ENCODE assay signal across 1 cellular context in genomic region chr4:40269133-40269532, GRCh38.
TF ChIP-seq lines count a peak whose summit lies in the region.

No MANE protein-coding gene starts in this region.

TF ChIP-seq in K562, 482 proteins besides CTCF, POLR2A, EP300 and RAD21 (continued from another document and continues in another):
- no peak for TF ChIP-seq SIN3B (IDR thresholded peaks at IDR 0.05; ENCODE audit: low read depth)
- no peak for TF ChIP-seq ID3 (CRISPR knock-in tag; IDR thresholded peaks at IDR 0.05)
- TF ChIP-seq ID3 (tag; IDR thresholded peaks at IDR 0.05) = no peak
- TF ChIP-seq KLF6 (CRISPR knock-in tag; IDR thresholded peaks at IDR 0.05; ENCODE audit: borderline replicate concordance) = no peak
- no peak for TF ChIP-seq NR3C1 (CRISPR knock-in tag; IDR thresholded peaks at IDR 0.05)
- no peak for TF ChIP-seq IRF9 (tag; IDR thresholded peaks at IDR 0.05)
- no peak for TF ChIP-seq GATA2 (CRISPR knock-in tag; IDR thresholded peaks at IDR 0.05)
- peak in 1 of 2 experiments; percentile 63; a peak in 2 of 4 replicates for TF ChIP-seq HDAC1 (IDR thresholded peaks at IDR 0.05)
- TF ChIP-seq MAX (CRISPR knock-in tag; IDR thresholded peaks at IDR 0.05) = no peak
- TF ChIP-seq TAF7 (tag; IDR thresholded peaks at IDR 0.05) = no peak
- TF ChIP-seq HNRNPH1 (optimal IDR thresholded peaks at IDR 0.05; ENCODE audit: low read depth, low read length) = no peak
- 0 out of 2 replicates have a peak, but pooled peaks have one; percentile 56 for TF ChIP-seq ADNP (tag; IDR thresholded peaks at IDR 0.05)
- TF ChIP-seq BDP1 (IDR thresholded peaks at IDR 0.05; ENCODE audit: insufficient read depth, insufficient read length) = no peak
- TF ChIP-seq FOSL1 (tag; conservative IDR thresholded peaks at IDR 0.05) = peak; percentile 40; the same call in 1 of the 2 replicates
- peak; percentile 83 for TF ChIP-seq NCOR1 (IDR thresholded peaks at IDR 0.05)
- no peak for TF ChIP-seq OTX1 (CRISPR knock-in tag; IDR thresholded peaks at IDR 0.05)
- peak; percentile 93 for TF ChIP-seq ARID1B (IDR thresholded peaks at IDR 0.05)
- TF ChIP-seq NFRKB (IDR thresholded peaks at IDR 0.05; ENCODE audit: low read depth) = no peak
- TF ChIP-seq, protein P1, sequence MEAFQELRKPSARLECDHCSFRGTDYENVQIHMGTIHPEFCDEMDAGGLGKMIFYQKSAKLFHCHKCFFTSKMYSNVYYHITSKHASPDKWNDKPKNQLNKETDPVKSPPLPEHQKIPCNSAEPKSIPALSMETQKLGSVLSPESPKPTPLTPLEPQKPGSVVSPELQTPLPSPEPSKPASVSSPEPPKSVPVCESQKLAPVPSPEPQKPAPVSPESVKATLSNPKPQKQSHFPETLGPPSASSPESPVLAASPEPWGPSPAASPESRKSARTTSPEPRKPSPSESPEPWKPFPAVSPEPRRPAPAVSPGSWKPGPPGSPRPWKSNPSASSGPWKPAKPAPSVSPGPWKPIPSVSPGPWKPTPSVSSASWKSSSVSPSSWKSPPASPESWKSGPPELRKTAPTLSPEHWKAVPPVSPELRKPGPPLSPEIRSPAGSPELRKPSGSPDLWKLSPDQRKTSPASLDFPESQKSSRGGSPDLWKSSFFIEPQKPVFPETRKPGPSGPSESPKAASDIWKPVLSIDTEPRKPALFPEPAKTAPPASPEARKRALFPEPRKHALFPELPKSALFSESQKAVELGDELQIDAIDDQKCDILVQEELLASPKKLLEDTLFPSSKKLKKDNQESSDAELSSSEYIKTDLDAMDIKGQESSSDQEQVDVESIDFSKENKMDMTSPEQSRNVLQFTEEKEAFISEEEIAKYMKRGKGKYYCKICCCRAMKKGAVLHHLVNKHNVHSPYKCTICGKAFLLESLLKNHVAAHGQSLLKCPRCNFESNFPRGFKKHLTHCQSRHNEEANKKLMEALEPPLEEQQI (IDR thresholded peaks at IDR 0.05) = peak; percentile 44; the same call in 1 of the 2 replicates
- no peak for TF ChIP-seq HDAC6 (IDR thresholded peaks at IDR 0.05; ENCODE audit: low read depth, low read length)
- no peak for TF ChIP-seq SP2 (IDR thresholded peaks at IDR 0.05; ENCODE audit: extremely low read depth, low read depth, low read length, poor library complexity, severe bottlenecking)
- TF ChIP-seq, protein P2, sequence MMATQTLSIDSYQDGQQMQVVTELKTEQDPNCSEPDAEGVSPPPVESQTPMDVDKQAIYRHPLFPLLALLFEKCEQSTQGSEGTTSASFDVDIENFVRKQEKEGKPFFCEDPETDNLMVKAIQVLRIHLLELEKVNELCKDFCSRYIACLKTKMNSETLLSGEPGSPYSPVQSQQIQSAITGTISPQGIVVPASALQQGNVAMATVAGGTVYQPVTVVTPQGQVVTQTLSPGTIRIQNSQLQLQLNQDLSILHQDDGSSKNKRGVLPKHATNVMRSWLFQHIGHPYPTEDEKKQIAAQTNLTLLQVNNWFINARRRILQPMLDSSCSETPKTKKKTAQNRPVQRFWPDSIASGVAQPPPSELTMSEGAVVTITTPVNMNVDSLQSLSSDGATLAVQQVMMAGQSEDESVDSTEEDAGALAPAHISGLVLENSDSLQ (IDR thresholded peaks at IDR 0.05) = peak; percentile 66
- peak; percentile 33 to 89; a peak in 3 of 4 replicates for TF ChIP-seq RCOR1 (IDR thresholded peaks at IDR 0.05; ENCODE audit: borderline replicate concordance in 1 of 2, low read depth in 2 of 2, low read length in 2 of 2)
- TF ChIP-seq PURB (CRISPR knock-in tag; IDR thresholded peaks at IDR 0.05; ENCODE audit: low read depth) = no peak
- peak; percentile 52; the same call in 1 of the 2 replicates for TF ChIP-seq ARID3A (IDR thresholded peaks at IDR 0.05; ENCODE audit: borderline replicate concordance, low read depth, low read length)
- TF ChIP-seq ZNF699 (CRISPR knock-in tag; IDR thresholded peaks at IDR 0.05; ENCODE audit: insufficient replicate concordance) = no peak
- no peak for TF ChIP-seq U2AF1 (optimal IDR thresholded peaks at IDR 0.05; ENCODE audit: low read depth, low read length)
- no peak for TF ChIP-seq ARNT (IDR thresholded peaks at IDR 0.05)
- TF ChIP-seq, protein P3, sequence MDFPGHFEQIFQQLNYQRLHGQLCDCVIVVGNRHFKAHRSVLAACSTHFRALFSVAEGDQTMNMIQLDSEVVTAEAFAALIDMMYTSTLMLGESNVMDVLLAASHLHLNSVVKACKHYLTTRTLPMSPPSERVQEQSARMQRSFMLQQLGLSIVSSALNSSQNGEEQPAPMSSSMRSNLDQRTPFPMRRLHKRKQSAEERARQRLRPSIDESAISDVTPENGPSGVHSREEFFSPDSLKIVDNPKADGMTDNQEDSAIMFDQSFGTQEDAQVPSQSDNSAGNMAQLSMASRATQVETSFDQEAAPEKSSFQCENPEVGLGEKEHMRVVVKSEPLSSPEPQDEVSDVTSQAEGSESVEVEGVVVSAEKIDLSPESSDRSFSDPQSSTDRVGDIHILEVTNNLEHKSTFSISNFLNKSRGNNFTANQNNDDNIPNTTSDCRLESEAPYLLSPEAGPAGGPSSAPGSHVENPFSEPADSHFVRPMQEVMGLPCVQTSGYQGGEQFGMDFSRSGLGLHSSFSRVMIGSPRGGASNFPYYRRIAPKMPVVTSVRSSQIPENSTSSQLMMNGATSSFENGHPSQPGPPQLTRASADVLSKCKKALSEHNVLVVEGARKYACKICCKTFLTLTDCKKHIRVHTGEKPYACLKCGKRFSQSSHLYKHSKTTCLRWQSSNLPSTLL (IDR thresholded peaks at IDR 0.05) = no peak
- no peak for TF ChIP-seq ZNF518B (CRISPR knock-in tag; IDR thresholded peaks at IDR 0.05)
- TF ChIP-seq HDAC2 (IDR thresholded peaks at IDR 0.05) = peak; percentile 71
- no peak for TF ChIP-seq SAFB (IDR thresholded peaks at IDR 0.05; ENCODE audit: borderline replicate concordance, low read depth, low read length)
- TF ChIP-seq CBFA2T3 (IDR thresholded peaks at IDR 0.05) = peak; percentile 91
- peak; percentile 76; the same call in 1 of the 2 replicates for TF ChIP-seq SMARCA4 (IDR thresholded peaks at IDR 0.05)
- peak; percentile 81; the same call in 1 of the 2 replicates for TF ChIP-seq ZNF644 (tag; IDR thresholded peaks at IDR 0.05; ENCODE audit: low read depth)
- peak in 1 of 2 experiments; percentile 72; a peak in 1 of 4 replicates for TF ChIP-seq TBL1XR1 (IDR thresholded peaks at IDR 0.05; ENCODE audit: low read length in 2 of 2)
- TF ChIP-seq SAP30 (IDR thresholded peaks at IDR 0.05; ENCODE audit: borderline replicate concordance, insufficient read depth, low read depth, low read length, poor library complexity, severe bottlenecking) = no peak
- TF ChIP-seq GATAD2B (IDR thresholded peaks at IDR 0.05; ENCODE audit: borderline replicate concordance) = peak; percentile 52; the same call in 1 of the 2 replicates
- peak; percentile 97 for TF ChIP-seq SOX6 (IDR thresholded peaks at IDR 0.05)
- no peak for TF ChIP-seq MAFG (tag; conservative IDR thresholded peaks at IDR 0.05)
- peak; percentile 59 for TF ChIP-seq MEIS2 (IDR thresholded peaks at IDR 0.05; ENCODE audit: partially characterized antibody)
- no peak for TF ChIP-seq STAG1 (CRISPR knock-in tag; IDR thresholded peaks at IDR 0.05; ENCODE audit: borderline replicate concordance)
- TF ChIP-seq SLC30A9 (CRISPR knock-in tag; IDR thresholded peaks at IDR 0.05) = no peak
- no peak for TF ChIP-seq NR4A1 (CRISPR knock-in tag; IDR thresholded peaks at IDR 0.05)
- no peak for TF ChIP-seq NR4A1 (tag; IDR thresholded peaks at IDR 0.05)
- no peak for TF ChIP-seq MLX (CRISPR knock-in tag; conservative IDR thresholded peaks at IDR 0.05)
- no peak for TF ChIP-seq RBM17 (IDR thresholded peaks at IDR 0.05; ENCODE audit: borderline replicate concordance, low read depth, low read length)
- TF ChIP-seq JUN (IDR thresholded peaks at IDR 0.05; ENCODE audit: borderline replicate concordance, low read depth, low read length) = no peak
- no peak for TF ChIP-seq JUN (CRISPR knock-in tag; IDR thresholded peaks at IDR 0.05; ENCODE audit: borderline replicate concordance)
- no peak for TF ChIP-seq CHD4 (IDR thresholded peaks at IDR 0.05; ENCODE audit: insufficient read depth, insufficient replicate concordance, low read depth, low read length, poor library complexity, severe bottlenecking)
- TF ChIP-seq ZBTB8A (IDR thresholded peaks at IDR 0.05; ENCODE audit: partially characterized antibody) = no peak
- no peak for TF ChIP-seq PBX2 (CRISPR knock-in tag; IDR thresholded peaks at IDR 0.05; ENCODE audit: low read depth)
- peak; percentile 50 for TF ChIP-seq PBX2 (tag; conservative IDR thresholded peaks at IDR 0.05; ENCODE audit: low read depth)
- no peak for TF ChIP-seq ZNF165 (CRISPR knock-in tag; IDR thresholded peaks at IDR 0.05; ENCODE audit: borderline replicate concordance)
- TF ChIP-seq CEBPG (CRISPR knock-in tag; IDR thresholded peaks at IDR 0.05) = no peak
- no peak for TF ChIP-seq CEBPG (tag; conservative IDR thresholded peaks at IDR 0.05 in 1 of 2, IDR thresholded peaks at IDR 0.05 in 1 of 2)
- TF ChIP-seq SIN3A (IDR thresholded peaks at IDR 0.05; ENCODE audit: borderline replicate concordance in 2 of 2, control insufficient read depth in 1 of 2, low read depth in 2 of 2, low read length in 2 of 2) = no peak
- TF ChIP-seq ESRRA (IDR thresholded peaks at IDR 0.05; ENCODE audit: borderline replicate concordance, low read depth) = peak; percentile 74
